Comparison of ENCODE assay signal across 8 cellular contexts in genomic region chr5:140239939-140240700, GRCh38.
DNase-seq lines count a peak whose midpoint lies in the region; ATAC-seq and TF ChIP-seq lines count a peak whose summit lies in the region.

No MANE protein-coding gene starts in this region.

- H3K27me3 ChIP-seq in AG04450 (ENCODE audit: control insufficient read depth, insufficient read depth, low read length) (no peaks in the 10 kb centered on the region), left lung (no peaks in the 10 kb centered on the region)

- H3K9me3 ChIP-seq in AG04450 (ENCODE audit: control insufficient read depth, insufficient read depth, low read length) (no peaks in the 10 kb centered on the region), left lung (no peaks in the 10 kb centered on the region)

- POLR2A ChIA-PET in AG04450 (lab: Yijun Ruan, JAX), result interaction anchor here (1.0 to 1.5 kb wide), 3 partner anchors 18 to 119 kb away, joined by 3 to 7 read pairs (median 4); partner anchors contain the start of gene HBEGF

- no peak for DNase-seq in AG04450 (ENCODE audit: low read depth, low spot score)
- DNase-seq in LNCaP clone FGC (ENCODE audit: low read depth), result no peak
- DNase-seq in activated CD4-positive, CD25-positive, alpha-beta regulatory T cell treated with anti-CD3 and anti-CD28 coated beads, Interleukin-2, amount 50 U/mL, for 72 hours, result peak; percentile 57
- DNase-seq in cerebellum (ENCODE audit: low spot score), result peak; percentile 50
- peak in 1 of 2 donors; percentile 59 for DNase-seq in left lung
- peak in 2 of 3 donors; percentile 22 to 37 for DNase-seq in stimulated activated CD4-positive, alpha-beta T cell treated with anti-CD3 and anti-CD28 coated beads, TNF-alpha, amount 100 ng/mL, for 1 hour (ENCODE audit: low read depth in 3 of 3, low spot score in 1 of 3)

- ATAC-seq in GM18861 (IDR thresholded peaks at IDR 0.05; ENCODE audit: unreplicated experiment) (peak; percentile 51), left lung (peak; percentile 52), GM21737 (IDR thresholded peaks at IDR 0.05; ENCODE audit: unreplicated experiment) (no peak)

- H3K36me3 ChIP-seq in left lung, result peaks cover 0 to 19% of the 10 kb centered on the region in 2 donors

- no peak overlapping the region for H3K4me3 ChIP-seq in AG04450 (ENCODE audit: low read depth, low read length)
- no peak overlapping the region for H3K4me3 ChIP-seq in LNCaP clone FGC (ENCODE audit: low read depth, low read length)
- no peak overlapping the region for H3K4me3 ChIP-seq in left lung

- TF ChIP-seq CTCF in AG04450 (IDR thresholded peaks at IDR 0.05; ENCODE audit: low read depth, low read length) (peak; percentile 80), LNCaP clone FGC (IDR thresholded peaks at IDR 0.05; ENCODE audit: control insufficient read depth, extremely low read depth, insufficient read depth) (peak; percentile 76), left lung (IDR thresholded peaks at IDR 0.05) (peak; percentile 51 to 76)

- H3K27ac ChIP-seq in AG04450 (ENCODE audit: low read depth, low read length) (no peak overlapping the region), left lung (no peak overlapping the region)

- H3K4me1 ChIP-seq in left lung, result peaks cover 16 to 68% of the 10 kb centered on the region in 2 donors

- CTCF ChIA-PET in AG04450 (lab: Charles Lee), result interaction anchor here (0.5 to 20.2 kb wide), 24 partner anchors 8 to 479 kb away, joined by 3 to 806 read pairs (median 3); partner anchors contain the start of genes ANKHD1, HBEGF and SLC4A9

- intact Hi-C loops in left lung (cut with DNase I), result loop anchor here (5.0 to 10.0 kb wide), 2 partner anchors 105 to 112 kb away; partner anchors contain the start of gene HBEGF (in 1 of the 2)

Comparison
In these comparisons a context has a peak if more than half of its experiments do, and no peak if none do; other contexts are left out.
1. DNase-seq: peak in activated CD4-positive, CD25-positive, alpha-beta regulatory T cell treated with anti-CD3 and anti-CD28 coated beads, Interleukin-2, amount 50 U/mL, for 72 hours (single experiment), cerebellum (single experiment) and stimulated activated CD4-positive, alpha-beta T cell treated with anti-CD3 and anti-CD28 coated beads, TNF-alpha, amount 100 ng/mL, for 1 hour (2 of 3); none in AG04450 (single experiment) and LNCaP clone FGC (single experiment).
2. Peak in every context shown above with its lines, with median percentiles within 50 percentile points of each other: CTCF ChIP-seq.